In genomic region chr7:73727963-73728362, GRCh38 we compare ENCODE assay signal across 25 cellular contexts. TPM values are rescaled to one million over a fixed set of nuclear protein-coding genes. Genes with fewer than 3 reads are reported as not detected.
DNase-seq lines count a peak whose midpoint lies in the region; ATAC-seq, FAIRE-seq and TF ChIP-seq lines count a peak whose summit lies in the region.
"Had no signal": no experiment of that assay in that cellular context is flagged by ENCODE, and none has a peak within 500 bp of the region (broad histone marks: within the 10 kb centered on the region; RNA-seq: fewer than 3 reads in every experiment).

No MANE protein-coding gene starts in this region.

- dilution Hi-C loops in IMR-90 (cut with HindIII; ENCODE audit: low sequenced_read_pairs, unreplicated experiment) = no loop called here

- POLR2A ChIA-PET in A549 (lab: Yijun Ruan, JAX) (no interaction called here), IMR-90 (lab: Charles Lee; ENCODE audit: unreplicated experiment) (no interaction called here)

- BruUV-seq in IMR-90 (replicated peaks; lab: Mats Ljungman, UMichigan) = no TSS peak

- TF ChIP-seq POLR2A in A549 (IDR thresholded peaks at IDR 0.05; ENCODE audit: low read length) (no peak), IMR-90 (IDR thresholded peaks at IDR 0.05; ENCODE audit: low read depth, low read length) (no peak), heart left ventricle (IDR thresholded peaks at IDR 0.05) (no peak)

- no peaks in the 10 kb centered on the region for H3K9me1 ChIP-seq in IMR-90 (ENCODE audit: insufficient read depth, low read length)

- H4K8ac ChIP-seq in IMR-90 (ENCODE audit: low read depth in 2 of 2, low read length in 2 of 2) = no peak overlapping the region

- TF ChIP-seq RAD21 in A549 (conservative IDR thresholded peaks at IDR 0.05 in 1 of 2, IDR thresholded peaks at IDR 0.05 in 1 of 2) (no peak), IMR-90 (IDR thresholded peaks at IDR 0.05; ENCODE audit: low read length) (no peak)

- H3K27ac ChIP-seq in A549 (peak overlapping the region in 1 of 2 experiments; percentile 21; a peak in 1 of 6 replicates), IMR-90 (ENCODE audit: insufficient read depth, low read length) (no peak overlapping the region), heart left ventricle (no peak overlapping the region)
- H3K27ac ChIP-seq: C4-2B, HL-60 had no signal

- no peak overlapping the region for H2AK9ac ChIP-seq in IMR-90 (replicated peaks; ENCODE audit: low read depth, low read length, poor library complexity)

- H3K4me3 ChIP-seq in A549 (no peak overlapping the region), IMR-90 (ENCODE audit: insufficient read depth, low read depth, low read length) (no peak overlapping the region), heart left ventricle (no peak overlapping the region)
- H3K4me3 ChIP-seq: GM23338 had no signal

- H3K14ac ChIP-seq in IMR-90 (replicated peaks; ENCODE audit: low read depth, low read length) = no peak overlapping the region

- DNase-seq in A549 (ENCODE audit: low read depth in 1 of 2, low spot score in 1 of 2) (no peak), IMR-90 (no peak), RPMI8226 (peak; percentile 53), type B pancreatic cell (ENCODE audit: extremely low spot score, unreplicated experiment) (no peak), GDM1 (lab: John Stamatoyannopoulos, UW) (no peak), heart left ventricle (no peak)
- DNase-seq: 8988T; Calu3; CD4-positive, alpha-beta memory T cell; DMS53; DND-41; EL; HCEC 1CT; KG1 had no signal

- no peak for ATAC-seq in A549
- ATAC-seq in IMR-90 (ENCODE audit: low read depth) = no peak
- ATAC-seq in HG03342 (IDR thresholded peaks at IDR 0.05; ENCODE audit: unreplicated experiment) = no peak
- ATAC-seq in heart left ventricle = no peak
- ATAC-seq: GM23338 had no signal

- no peak overlapping the region for H3K23ac ChIP-seq in IMR-90 (ENCODE audit: low read depth, low read length)

- FAIRE-seq in A549 (lab: Jason Lieb, UNC) = no peak
- FAIRE-seq: GM12891, GM19239, H54 had no signal

- no peak overlapping the region for H3K4me2 ChIP-seq in A549
- no peak overlapping the region for H3K4me2 ChIP-seq in IMR-90 (ENCODE audit: low read depth, low read length)
- H3K4me2 ChIP-seq: GM23338 had no signal

- no peak overlapping the region for H2BK20ac ChIP-seq in IMR-90 (ENCODE audit: low read depth, low read length)

- no peak overlapping the region for H3K18ac ChIP-seq in IMR-90 (ENCODE audit: low read depth, low read length)

- H2BK5ac ChIP-seq in IMR-90 (ENCODE audit: low read depth, low read length, poor library complexity, severe bottlenecking) = no peak overlapping the region

- no peak for TF ChIP-seq EP300 in A549 (IDR thresholded peaks at IDR 0.05)

- no peak overlapping the region for H4K5ac ChIP-seq in IMR-90 (ENCODE audit: low read depth, low read length)

- intact Hi-C loops in IMR-90 (cut with micrococcal nuclease) = no loop called here
- intact Hi-C loops in heart left ventricle (cut with DNase I) = loop anchor here in 3 of 10 donors (2.0 to 5.0 kb wide), 3 partner anchors 66 to 121 kb away; no protein-coding TSS in a partner anchor

- H3K9me3 Mint-ChIP-seq in type B pancreatic cell = no peaks in the 10 kb centered on the region
- H3K9me3 Mint-ChIP-seq: CD4-positive, alpha-beta memory T cell; GM23338; IgD-negative memory B cell had no signal

- no peak overlapping the region for H4K91ac ChIP-seq in IMR-90 (ENCODE audit: insufficient read depth, low read depth, low read length)

- H3K79me1 ChIP-seq in IMR-90 (ENCODE audit: low read depth in 1 of 2, low read length in 2 of 2) = no peaks in the 10 kb centered on the region

- H2BK120ac ChIP-seq in IMR-90 (ENCODE audit: low read depth, low read length) = no peak overlapping the region

- no peak overlapping the region for H2AK5ac ChIP-seq in IMR-90 (ENCODE audit: low read depth, low read length)

- H3K27me3 ChIP-seq in IMR-90 (ENCODE audit: control insufficient read depth, insufficient read depth, low read length) (no peaks in the 10 kb centered on the region), heart left ventricle (peaks cover 0 to 17% (median 3%) of the 10 kb centered on the region in 9 donors)

- no peak overlapping the region for H3K4me3 Mint-ChIP-seq in type B pancreatic cell
- H3K4me3 Mint-ChIP-seq: CD4-positive, alpha-beta memory T cell; GM23338; IgD-negative memory B cell had no signal

- H3K56ac ChIP-seq in IMR-90 (ENCODE audit: extremely low read depth, insufficient read depth, low read length) = no peak overlapping the region

- H3K9ac ChIP-seq in IMR-90 (ENCODE audit: low read depth, low read length) = no peak overlapping the region

- TF ChIP-seq CTCF in A549 (IDR thresholded peaks at IDR 0.05) = no peak
- TF ChIP-seq CTCF in IMR-90 (conservative IDR thresholded peaks at IDR 0.05; ENCODE audit: low read depth, low read length) = no peak
- TF ChIP-seq CTCF in type B pancreatic cell (conservative IDR thresholded peaks at IDR 0.05) = no peak
- TF ChIP-seq CTCF in heart left ventricle (IDR thresholded peaks at IDR 0.05) = no peak

- H2BK15ac ChIP-seq in IMR-90 (ENCODE audit: low read depth, low read length) = no peak overlapping the region

- in situ Hi-C loops in IMR-90 (cut with MboI; ENCODE audit: low sequenced_read_pairs) = no loop called here

- H3K36me3 Mint-ChIP-seq in type B pancreatic cell = no peaks in the 10 kb centered on the region
- H3K36me3 Mint-ChIP-seq: CD4-positive, alpha-beta memory T cell; IgD-negative memory B cell had no signal

- H3K36me3 ChIP-seq in IMR-90 (ENCODE audit: control insufficient read depth, insufficient read depth, low read length) = no peaks in the 10 kb centered on the region
- H3K36me3 ChIP-seq in heart left ventricle = no peaks in the 10 kb centered on the region

- no peak overlapping the region for H3K4ac ChIP-seq in IMR-90 (ENCODE audit: low read depth, low read length)

- H3K4me1 Mint-ChIP-seq in type B pancreatic cell (ENCODE audit: unreplicated experiment) = peaks cover 5% of the 10 kb centered on the region
- H3K4me1 Mint-ChIP-seq: IgD-negative memory B cell had no signal

- peak overlapping the region; percentile 30 for H3K27ac Mint-ChIP-seq in type B pancreatic cell
- H3K27ac Mint-ChIP-seq: GM23338, IgD-negative memory B cell had no signal

- H3K9me3 ChIP-seq in A549 (no peaks in the 10 kb centered on the region), IMR-90 (ENCODE audit: control insufficient read depth, insufficient read depth, low read length) (no peaks in the 10 kb centered on the region), heart left ventricle (no peaks in the 10 kb centered on the region)

- no peaks in the 10 kb centered on the region for H4K20me1 ChIP-seq in IMR-90 (ENCODE audit: insufficient read depth, low read length)

- peaks cover 3% of the 10 kb centered on the region; the same call in 1 of the 3 replicates for H3K4me1 ChIP-seq in A549
- H3K4me1 ChIP-seq in IMR-90 (ENCODE audit: control insufficient read depth, insufficient read depth, low read length) = no peaks in the 10 kb centered on the region
- H3K4me1 ChIP-seq in heart left ventricle = no peaks in the 10 kb centered on the region

- H3K27me3 Mint-ChIP-seq in type B pancreatic cell = peaks cover 3% of the 10 kb centered on the region

- 91% methylated on average over 3 of the region's 3 CpGs for WGBS in A549 (ENCODE audit: missing lambda C conversion rate)
- WGBS in IMR-90 (ENCODE audit: extremely low coverage in 2 of 2, insufficient read length in 1 of 2), 2 experiments = no CpG with 5 or more reads among the region's 3 CpGs
- 66 to 78% (median 75%) methylated on average over 3 of the region's 3 CpGs for WGBS in heart left ventricle, 4 donors

- no peak overlapping the region for H2AFZ ChIP-seq in IMR-90 (replicated peaks; ENCODE audit: low read length, poor library complexity)
- H2AFZ ChIP-seq: GM23338 had no signal

- CTCF ChIA-PET in A549 (lab: Yijun Ruan, JAX) = interaction anchor here (0.6 to 2.8 kb wide), 6 partner anchors 22 to 121 kb away, joined by 3 to 30 read pairs (median 6); partner anchors contain the start of gene VPS37D
- CTCF ChIA-PET in IMR-90 (lab: Yijun Ruan, JAX) = no interaction called here

RNA-seq across cellular contexts. Expression of gene STX1A, which starts 8.5 kb away (rescaled TPM):
- polyA plus RNA-seq in A549 (2011; rRNA removed) (72.9 and 81.7 TPM in 2 replicates), A549 (2017; fragmentation: RNase III; extraction: RNeasy Plus Mini Kit Qiagen cat#74134 plus additional on column Dnase treatment) (48.3 to 59.0 TPM (median 49.2 TPM) in 3 replicates), IMR-90 (2012; rRNA removed) (22.0 and 22.6 TPM in 2 replicates), heart left ventricle (1 to 10 TPM; 1.8 to 2.4 TPM)
- 83.3 and 90.6 TPM in 2 replicates for polyA plus RNA-seq in A549 (2012; cell fraction: cytosol; rRNA removed)
- 316 and 405 TPM in 2 replicates for polyA plus RNA-seq in A549 (2012; cell fraction: nucleus; rRNA removed)
- polyA minus RNA-seq in A549 (2011; rRNA and poly(A)+ RNA removed) = 53.0 and 59.8 TPM in 2 replicates
- total RNA-seq in IMR-90 (2012; rRNA removed) (9.3 and 10.0 TPM in 2 replicates), type B pancreatic cell (ENCODE audit: low replicate concordance) (27.3 and 35.1 TPM in 2 replicates), heart left ventricle (1 to 10 TPM; 1.1 to 3.6 (median 1.6) TPM)
- 9.5 and 18.4 TPM in 2 replicates for polyA plus RNA-seq in IMR-90 (2012; cell fraction: cytosol; rRNA removed)
- 99.0 and 183 TPM in 2 replicates for polyA plus RNA-seq in IMR-90 (2012; cell fraction: nucleus; rRNA removed; ENCODE audit: low replicate concordance)

RNA-seq across cellular contexts. Expression of gene ABHD11, which starts 10.6 kb away (rescaled TPM):
- polyA plus RNA-seq in A549 (2011; rRNA removed) = 8.1 and 10.4 TPM in 2 replicates
- polyA plus RNA-seq in A549 (2012; cell fraction: cytosol; rRNA removed) = 29.2 and 33.7 TPM in 2 replicates
- polyA plus RNA-seq in A549 (2012; cell fraction: nucleus; rRNA removed) = 36.0 and 40.6 TPM in 2 replicates
- polyA plus RNA-seq in A549 (2017; fragmentation: RNase III; extraction: RNeasy Plus Mini Kit Qiagen cat#74134 plus additional on column Dnase treatment) = 13.7 to 15.2 TPM (median 15.1 TPM) in 3 replicates
- polyA minus RNA-seq in A549 (2011; rRNA and poly(A)+ RNA removed) = 14.5 and 18.2 TPM in 2 replicates
- total RNA-seq in IMR-90 (2012; rRNA removed) = 13.4 and 14.2 TPM in 2 replicates
- polyA plus RNA-seq in IMR-90 (2012; rRNA removed) = 19.9 and 22.6 TPM in 2 replicates
- 16.7 and 17.6 TPM in 2 replicates for polyA plus RNA-seq in IMR-90 (2012; cell fraction: cytosol; rRNA removed)
- 7.5 and 18.0 TPM in 2 replicates for polyA plus RNA-seq in IMR-90 (2012; cell fraction: nucleus; rRNA removed; ENCODE audit: low replicate concordance)
- 43.9 and 104 TPM in 2 replicates for total RNA-seq in type B pancreatic cell (ENCODE audit: low replicate concordance)
- 10 to 100 TPM; 17.9 to 36.9 (median 25.0) TPM for total RNA-seq in heart left ventricle
- 10 to 100 TPM; 21.0 to 27.7 TPM for polyA plus RNA-seq in heart left ventricle

RNA-seq across cellular contexts. Expression of gene CLDN3, which starts 42.1 kb away (rescaled TPM):
- polyA plus RNA-seq in A549 (2011; rRNA removed) (1.2 and 1.7 TPM in 2 replicates), A549 (2017; fragmentation: RNase III; extraction: RNeasy Plus Mini Kit Qiagen cat#74134 plus additional on column Dnase treatment) (2.0 to 2.6 TPM (median 2.0 TPM) in 3 replicates), IMR-90 (2012; rRNA removed) (0.12 and 0.16 TPM in 2 replicates), heart left ventricle (under 1 TPM in 1 of 2 donors, not detected in 1; 0.10 TPM)
- polyA plus RNA-seq in A549 (2012; cell fraction: cytosol; rRNA removed) = 4.5 and 6.5 TPM in 2 replicates
- polyA plus RNA-seq in A549 (2012; cell fraction: nucleus; rRNA removed) = 6.5 and 10.8 TPM in 2 replicates
- 0.39 and 0.95 TPM in 2 replicates for polyA minus RNA-seq in A549 (2011; rRNA and poly(A)+ RNA removed)
- total RNA-seq in IMR-90 (2012; rRNA removed) (0.18 TPM in 1 of 2 replicates, not detected in the other), type B pancreatic cell (ENCODE audit: low replicate concordance) (13.6 and 41.7 TPM in 2 replicates), heart left ventricle (not detected)
- polyA plus RNA-seq in IMR-90 (2012; cell fraction: cytosol; rRNA removed) = 0.30 and 0.37 TPM in 2 replicates
- polyA plus RNA-seq in IMR-90 (2012; cell fraction: nucleus; rRNA removed; ENCODE audit: low replicate concordance) = 0.12 TPM in 1 of 2 replicates, not detected in the other
- total RNA-seq: CD4-positive, alpha-beta memory T cell; G401; HT1080 had no signal
- polyA plus RNA-seq: BJ; CD4-positive, alpha-beta memory T cell; IgD-negative memory B cell had no signal

RNA-seq across cellular contexts. Expression of gene BUD23, which starts 44.6 kb away (rescaled TPM):
- polyA plus RNA-seq in A549 (2011; rRNA removed) = 131 and 161 TPM in 2 replicates
- 174 and 207 TPM in 2 replicates for polyA plus RNA-seq in A549 (2012; cell fraction: cytosol; rRNA removed)
- polyA plus RNA-seq in A549 (2012; cell fraction: nucleus; rRNA removed) = 105 and 131 TPM in 2 replicates
- 130 to 145 TPM (median 134 TPM) in 3 replicates for polyA plus RNA-seq in A549 (2017; fragmentation: RNase III; extraction: RNeasy Plus Mini Kit Qiagen cat#74134 plus additional on column Dnase treatment)
- polyA minus RNA-seq in A549 (2011; rRNA and poly(A)+ RNA removed) = 64.7 and 68.8 TPM in 2 replicates
- 35.7 and 40.8 TPM in 2 replicates for total RNA-seq in IMR-90 (2012; rRNA removed)
- 65.2 and 72.2 TPM in 2 replicates for polyA plus RNA-seq in IMR-90 (2012; rRNA removed)
- polyA plus RNA-seq in IMR-90 (2012; cell fraction: cytosol; rRNA removed) = 58.5 and 82.9 TPM in 2 replicates
- polyA plus RNA-seq in IMR-90 (2012; cell fraction: nucleus; rRNA removed; ENCODE audit: low replicate concordance) = 42.2 and 57.7 TPM in 2 replicates
- total RNA-seq in type B pancreatic cell (ENCODE audit: low replicate concordance) = 65.8 and 68.4 TPM in 2 replicates
- total RNA-seq in heart left ventricle = 10 to 100 TPM; 57.4 to 94.1 (median 68.6) TPM
- polyA plus RNA-seq in heart left ventricle = 100 to 1,000 TPM; 106 to 150 TPM

RNA-seq across cellular contexts. Expression of gene DNAJC30, which starts 44.7 kb away (rescaled TPM):
- polyA plus RNA-seq in A549 (2011; rRNA removed) (5.2 and 5.7 TPM in 2 replicates), A549 (2017; fragmentation: RNase III; extraction: RNeasy Plus Mini Kit Qiagen cat#74134 plus additional on column Dnase treatment) (8.9 to 10.1 TPM (median 9.3 TPM) in 3 replicates), IMR-90 (2012; rRNA removed) (9.0 and 10.6 TPM in 2 replicates), heart left ventricle (10 to 100 TPM in 1 of 2 donors, 1 to 10 TPM in 1; 7.2 to 14.0 TPM)
- 8.1 and 12.9 TPM in 2 replicates for polyA plus RNA-seq in A549 (2012; cell fraction: cytosol; rRNA removed)
- 11.4 and 13.4 TPM in 2 replicates for polyA plus RNA-seq in A549 (2012; cell fraction: nucleus; rRNA removed)
- polyA minus RNA-seq in A549 (2011; rRNA and poly(A)+ RNA removed) = 4.0 and 5.4 TPM in 2 replicates
- total RNA-seq in IMR-90 (2012; rRNA removed) (1.6 and 1.7 TPM in 2 replicates), type B pancreatic cell (ENCODE audit: low replicate concordance) (14.7 and 15.0 TPM in 2 replicates), heart left ventricle (10 to 100 TPM in 6 of 9 donors, 1 to 10 TPM in 3; 6.8 to 21.1 (median 15.6) TPM)
- polyA plus RNA-seq in IMR-90 (2012; cell fraction: cytosol; rRNA removed) = 14.3 and 19.4 TPM in 2 replicates
- polyA plus RNA-seq in IMR-90 (2012; cell fraction: nucleus; rRNA removed; ENCODE audit: low replicate concordance) = 4.8 and 8.4 TPM in 2 replicates

Comparison
In these comparisons a context has a peak if more than half of its experiments do, and no peak if none do; other contexts are left out.
1. RNA of gene CLDN3, which starts 42.1 kb away (total RNA-seq): 13.6 to 41.7 TPM in type B pancreatic cell; 0.18 TPM in IMR-90 and not detected in heart left ventricle; every median in the first group is over 10 times any median in the second.